In the genomic region with DNA sequence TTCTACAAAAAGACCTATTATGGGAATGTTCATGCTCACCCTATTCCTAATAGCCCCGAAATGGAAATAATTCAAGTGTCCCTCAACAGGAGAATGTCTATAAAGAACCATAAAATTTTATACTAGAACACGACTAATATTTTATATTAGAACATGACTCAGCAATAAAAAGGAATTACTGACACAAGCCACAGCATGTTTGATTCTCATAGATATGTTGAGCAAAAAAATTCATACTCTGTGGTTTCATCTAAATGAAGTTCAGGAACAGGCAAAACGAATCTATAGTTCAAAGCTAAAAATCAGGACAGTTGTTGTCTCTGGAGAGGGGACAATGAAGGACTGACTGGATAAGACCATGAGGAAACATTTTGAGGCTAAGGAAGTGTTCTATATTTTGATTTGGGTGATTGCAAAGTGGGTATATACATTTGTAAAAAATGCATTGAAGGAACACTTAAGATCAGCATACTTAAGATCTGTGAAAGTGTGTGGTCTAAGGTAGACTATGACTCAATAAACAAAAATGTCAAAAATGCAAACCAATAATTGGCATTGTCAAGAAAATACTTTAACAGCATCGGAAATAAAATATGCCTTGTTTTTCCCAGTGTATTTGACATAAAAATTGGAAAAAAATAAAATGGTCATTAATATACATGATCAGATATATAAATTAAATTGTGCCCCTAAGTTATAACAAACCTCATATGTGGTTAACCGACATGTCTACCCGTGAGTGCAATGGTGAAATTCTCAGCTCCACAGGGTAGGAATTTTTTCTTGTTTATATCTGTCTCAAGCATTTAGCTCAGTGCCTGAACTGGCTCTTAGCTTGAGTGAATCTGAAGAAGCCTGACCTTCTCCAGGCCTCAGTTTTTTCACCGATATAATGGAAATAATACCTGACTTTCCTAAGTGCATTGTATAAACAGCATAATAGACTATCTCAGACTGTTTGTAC, we compare ENCODE assay signal across 1 cellular context.
TF ChIP-seq lines count a peak whose summit lies in the region.

No MANE protein-coding gene starts in this region.

TF ChIP-seq in K562, 482 proteins besides CTCF, POLR2A, EP300 and RAD21 (continues in another document):
- TF ChIP-seq MAFG (tag; conservative IDR thresholded peaks at IDR 0.05) = peak; percentile 81
- no peak for TF ChIP-seq ZNF551 (CRISPR knock-in tag; IDR thresholded peaks at IDR 0.05)
- no peak for TF ChIP-seq NCOA6 (IDR thresholded peaks at IDR 0.05)
- no peak for TF ChIP-seq SMARCA5 (IDR thresholded peaks at IDR 0.05)
- TF ChIP-seq, protein P1, sequence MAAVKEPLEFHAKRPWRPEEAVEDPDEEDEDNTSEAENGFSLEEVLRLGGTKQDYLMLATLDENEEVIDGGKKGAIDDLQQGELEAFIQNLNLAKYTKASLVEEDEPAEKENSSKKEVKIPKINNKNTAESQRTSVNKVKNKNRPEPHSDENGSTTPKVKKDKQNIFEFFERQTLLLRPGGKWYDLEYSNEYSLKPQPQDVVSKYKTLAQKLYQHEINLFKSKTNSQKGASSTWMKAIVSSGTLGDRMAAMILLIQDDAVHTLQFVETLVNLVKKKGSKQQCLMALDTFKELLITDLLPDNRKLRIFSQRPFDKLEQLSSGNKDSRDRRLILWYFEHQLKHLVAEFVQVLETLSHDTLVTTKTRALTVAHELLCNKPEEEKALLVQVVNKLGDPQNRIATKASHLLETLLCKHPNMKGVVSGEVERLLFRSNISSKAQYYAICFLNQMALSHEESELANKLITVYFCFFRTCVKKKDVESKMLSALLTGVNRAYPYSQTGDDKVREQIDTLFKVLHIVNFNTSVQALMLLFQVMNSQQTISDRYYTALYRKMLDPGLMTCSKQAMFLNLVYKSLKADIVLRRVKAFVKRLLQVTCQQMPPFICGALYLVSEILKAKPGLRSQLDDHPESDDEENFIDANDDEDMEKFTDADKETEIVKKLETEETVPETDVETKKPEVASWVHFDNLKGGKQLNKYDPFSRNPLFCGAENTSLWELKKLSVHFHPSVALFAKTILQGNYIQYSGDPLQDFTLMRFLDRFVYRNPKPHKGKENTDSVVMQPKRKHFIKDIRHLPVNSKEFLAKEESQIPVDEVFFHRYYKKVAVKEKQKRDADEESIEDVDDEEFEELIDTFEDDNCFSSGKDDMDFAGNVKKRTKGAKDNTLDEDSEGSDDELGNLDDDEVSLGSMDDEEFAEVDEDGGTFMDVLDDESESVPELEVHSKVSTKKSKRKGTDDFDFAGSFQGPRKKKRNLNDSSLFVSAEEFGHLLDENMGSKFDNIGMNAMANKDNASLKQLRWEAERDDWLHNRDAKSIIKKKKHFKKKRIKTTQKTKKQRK (IDR thresholded peaks at IDR 0.05; ENCODE audit: borderline replicate concordance, low read depth, low read length) = no peak
- peak; percentile 81 for TF ChIP-seq MAFF (IDR thresholded peaks at IDR 0.05; ENCODE audit: low read length)
- TF ChIP-seq, protein P2, sequence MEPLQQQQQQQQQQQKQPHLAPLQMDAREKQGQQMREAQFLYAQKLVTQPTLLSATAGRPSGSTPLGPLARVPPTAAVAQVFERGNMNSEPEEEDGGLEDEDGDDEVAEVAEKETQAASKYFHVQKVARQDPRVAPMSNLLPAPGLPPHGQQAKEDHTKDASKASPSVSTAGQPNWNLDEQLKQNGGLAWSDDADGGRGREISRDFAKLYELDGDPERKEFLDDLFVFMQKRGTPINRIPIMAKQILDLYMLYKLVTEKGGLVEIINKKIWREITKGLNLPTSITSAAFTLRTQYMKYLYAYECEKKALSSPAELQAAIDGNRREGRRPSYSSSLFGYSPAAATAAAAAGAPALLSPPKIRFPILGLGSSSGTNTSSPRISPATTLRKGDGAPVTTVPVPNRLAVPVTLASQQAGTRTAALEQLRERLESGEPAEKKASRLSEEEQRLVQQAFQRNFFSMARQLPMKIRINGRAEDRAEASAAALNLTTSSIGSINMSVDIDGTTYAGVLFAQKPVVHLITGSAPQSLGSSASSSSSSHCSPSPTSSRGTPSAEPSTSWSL (CRISPR knock-in tag; IDR thresholded peaks at IDR 0.05; ENCODE audit: borderline replicate concordance) = no peak
- TF ChIP-seq DNMT1 (IDR thresholded peaks at IDR 0.05) = no peak
- no peak for TF ChIP-seq FOSL1 (tag; conservative IDR thresholded peaks at IDR 0.05)
- TF ChIP-seq ZNF444 (CRISPR knock-in tag; IDR thresholded peaks at IDR 0.05) = no peak
- TF ChIP-seq, protein P3, sequence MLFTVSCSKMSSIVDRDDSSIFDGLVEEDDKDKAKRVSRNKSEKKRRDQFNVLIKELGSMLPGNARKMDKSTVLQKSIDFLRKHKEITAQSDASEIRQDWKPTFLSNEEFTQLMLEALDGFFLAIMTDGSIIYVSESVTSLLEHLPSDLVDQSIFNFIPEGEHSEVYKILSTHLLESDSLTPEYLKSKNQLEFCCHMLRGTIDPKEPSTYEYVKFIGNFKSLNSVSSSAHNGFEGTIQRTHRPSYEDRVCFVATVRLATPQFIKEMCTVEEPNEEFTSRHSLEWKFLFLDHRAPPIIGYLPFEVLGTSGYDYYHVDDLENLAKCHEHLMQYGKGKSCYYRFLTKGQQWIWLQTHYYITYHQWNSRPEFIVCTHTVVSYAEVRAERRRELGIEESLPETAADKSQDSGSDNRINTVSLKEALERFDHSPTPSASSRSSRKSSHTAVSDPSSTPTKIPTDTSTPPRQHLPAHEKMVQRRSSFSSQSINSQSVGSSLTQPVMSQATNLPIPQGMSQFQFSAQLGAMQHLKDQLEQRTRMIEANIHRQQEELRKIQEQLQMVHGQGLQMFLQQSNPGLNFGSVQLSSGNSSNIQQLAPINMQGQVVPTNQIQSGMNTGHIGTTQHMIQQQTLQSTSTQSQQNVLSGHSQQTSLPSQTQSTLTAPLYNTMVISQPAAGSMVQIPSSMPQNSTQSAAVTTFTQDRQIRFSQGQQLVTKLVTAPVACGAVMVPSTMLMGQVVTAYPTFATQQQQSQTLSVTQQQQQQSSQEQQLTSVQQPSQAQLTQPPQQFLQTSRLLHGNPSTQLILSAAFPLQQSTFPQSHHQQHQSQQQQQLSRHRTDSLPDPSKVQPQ (CRISPR knock-in tag; IDR thresholded peaks at IDR 0.05; ENCODE audit: borderline replicate concordance) = no peak
- peak; percentile 69 for TF ChIP-seq MAFK (IDR thresholded peaks at IDR 0.05; ENCODE audit: low read length)
- no peak for TF ChIP-seq SRF (CRISPR knock-in tag; IDR thresholded peaks at IDR 0.05)
- TF ChIP-seq ZKSCAN1 (IDR thresholded peaks at IDR 0.05; ENCODE audit: low read depth, low read length) = no peak
- no peak for TF ChIP-seq MYBL2 (IDR thresholded peaks at IDR 0.05; ENCODE audit: low read depth)
- TF ChIP-seq MYBL2 (CRISPR knock-in tag; IDR thresholded peaks at IDR 0.05; ENCODE audit: borderline replicate concordance) = no peak
- TF ChIP-seq ASH1L (IDR thresholded peaks at IDR 0.05; ENCODE audit: borderline replicate concordance, low read depth, partially characterized antibody) = no peak
- TF ChIP-seq, protein P4, sequence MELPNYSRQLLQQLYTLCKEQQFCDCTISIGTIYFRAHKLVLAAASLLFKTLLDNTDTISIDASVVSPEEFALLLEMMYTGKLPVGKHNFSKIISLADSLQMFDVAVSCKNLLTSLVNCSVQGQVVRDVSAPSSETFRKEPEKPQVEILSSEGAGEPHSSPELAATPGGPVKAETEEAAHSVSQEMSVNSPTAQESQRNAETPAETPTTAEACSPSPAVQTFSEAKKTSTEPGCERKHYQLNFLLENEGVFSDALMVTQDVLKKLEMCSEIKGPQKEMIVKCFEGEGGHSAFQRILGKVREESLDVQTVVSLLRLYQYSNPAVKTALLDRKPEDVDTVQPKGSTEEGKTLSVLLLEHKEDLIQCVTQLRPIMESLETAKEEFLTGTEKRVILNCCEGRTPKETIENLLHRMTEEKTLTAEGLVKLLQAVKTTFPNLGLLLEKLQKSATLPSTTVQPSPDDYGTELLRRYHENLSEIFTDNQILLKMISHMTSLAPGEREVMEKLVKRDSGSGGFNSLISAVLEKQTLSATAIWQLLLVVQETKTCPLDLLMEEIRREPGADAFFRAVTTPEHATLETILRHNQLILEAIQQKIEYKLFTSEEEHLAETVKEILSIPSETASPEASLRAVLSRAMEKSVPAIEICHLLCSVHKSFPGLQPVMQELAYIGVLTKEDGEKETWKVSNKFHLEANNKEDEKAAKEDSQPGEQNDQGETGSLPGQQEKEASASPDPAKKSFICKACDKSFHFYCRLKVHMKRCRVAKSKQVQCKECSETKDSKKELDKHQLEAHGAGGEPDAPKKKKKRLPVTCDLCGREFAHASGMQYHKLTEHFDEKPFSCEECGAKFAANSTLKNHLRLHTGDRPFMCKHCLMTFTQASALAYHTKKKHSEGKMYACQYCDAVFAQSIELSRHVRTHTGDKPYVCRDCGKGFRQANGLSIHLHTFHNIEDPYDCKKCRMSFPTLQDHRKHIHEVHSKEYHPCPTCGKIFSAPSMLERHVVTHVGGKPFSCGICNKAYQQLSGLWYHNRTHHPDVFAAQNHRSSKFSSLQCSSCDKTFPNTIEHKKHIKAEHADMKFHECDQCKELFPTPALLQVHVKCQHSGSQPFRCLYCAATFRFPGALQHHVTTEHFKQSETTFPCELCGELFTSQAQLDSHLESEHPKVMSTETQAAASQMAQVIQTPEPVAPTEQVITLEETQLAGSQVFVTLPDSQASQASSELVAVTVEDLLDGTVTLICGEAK (IDR thresholded peaks at IDR 0.05) = no peak
- TF ChIP-seq, protein P4 (CRISPR knock-in tag; IDR thresholded peaks at IDR 0.05) = no peak
- no peak for TF ChIP-seq ZNF561 (CRISPR knock-in tag; conservative IDR thresholded peaks at IDR 0.05)
- TF ChIP-seq ZNF507 (tag; conservative IDR thresholded peaks at IDR 0.05) = no peak
- no peak for TF ChIP-seq NCOA1 (IDR thresholded peaks at IDR 0.05; ENCODE audit: low read depth)
- TF ChIP-seq BMI1 (IDR thresholded peaks at IDR 0.05; ENCODE audit: low read length) = no peak
- no peak for TF ChIP-seq ZNF766 (CRISPR knock-in tag; conservative IDR thresholded peaks at IDR 0.05)
- TF ChIP-seq NFE2 (IDR thresholded peaks at IDR 0.05; ENCODE audit: low read depth) = peak; percentile 17; the same call in 1 of the 2 replicates
- TF ChIP-seq SMAD3 (CRISPR knock-in tag; conservative IDR thresholded peaks at IDR 0.05) = no peak
- no peak for TF ChIP-seq ILF3 (IDR thresholded peaks at IDR 0.05; ENCODE audit: borderline replicate concordance)
- TF ChIP-seq, protein P5, sequence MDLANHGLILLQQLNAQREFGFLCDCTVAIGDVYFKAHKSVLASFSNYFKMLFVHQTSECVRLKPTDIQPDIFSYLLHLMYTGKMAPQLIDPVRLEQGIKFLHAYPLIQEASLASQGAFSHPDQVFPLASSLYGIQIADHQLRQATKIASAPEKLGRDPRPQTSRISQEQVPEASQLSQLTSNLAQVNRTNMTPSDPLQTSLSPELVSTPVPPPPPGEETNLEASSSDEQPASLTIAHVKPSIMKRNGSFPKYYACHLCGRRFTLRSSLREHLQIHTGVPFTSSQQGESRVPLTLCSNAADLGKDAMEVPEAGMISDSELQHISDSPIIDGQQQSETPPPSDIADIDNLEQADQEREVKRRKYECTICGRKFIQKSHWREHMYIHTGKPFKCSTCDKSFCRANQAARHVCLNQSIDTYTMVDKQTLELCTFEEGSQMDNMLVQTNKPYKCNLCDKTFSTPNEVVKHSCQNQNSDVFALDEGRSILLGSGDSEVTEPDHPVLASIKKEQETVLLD (IDR thresholded peaks at IDR 0.05) = no peak
- TF ChIP-seq IRF2 (CRISPR knock-in tag; IDR thresholded peaks at IDR 0.05) = no peak
- no peak for TF ChIP-seq ELF1 (tag; IDR thresholded peaks at IDR 0.05)
- TF ChIP-seq, protein P6, sequence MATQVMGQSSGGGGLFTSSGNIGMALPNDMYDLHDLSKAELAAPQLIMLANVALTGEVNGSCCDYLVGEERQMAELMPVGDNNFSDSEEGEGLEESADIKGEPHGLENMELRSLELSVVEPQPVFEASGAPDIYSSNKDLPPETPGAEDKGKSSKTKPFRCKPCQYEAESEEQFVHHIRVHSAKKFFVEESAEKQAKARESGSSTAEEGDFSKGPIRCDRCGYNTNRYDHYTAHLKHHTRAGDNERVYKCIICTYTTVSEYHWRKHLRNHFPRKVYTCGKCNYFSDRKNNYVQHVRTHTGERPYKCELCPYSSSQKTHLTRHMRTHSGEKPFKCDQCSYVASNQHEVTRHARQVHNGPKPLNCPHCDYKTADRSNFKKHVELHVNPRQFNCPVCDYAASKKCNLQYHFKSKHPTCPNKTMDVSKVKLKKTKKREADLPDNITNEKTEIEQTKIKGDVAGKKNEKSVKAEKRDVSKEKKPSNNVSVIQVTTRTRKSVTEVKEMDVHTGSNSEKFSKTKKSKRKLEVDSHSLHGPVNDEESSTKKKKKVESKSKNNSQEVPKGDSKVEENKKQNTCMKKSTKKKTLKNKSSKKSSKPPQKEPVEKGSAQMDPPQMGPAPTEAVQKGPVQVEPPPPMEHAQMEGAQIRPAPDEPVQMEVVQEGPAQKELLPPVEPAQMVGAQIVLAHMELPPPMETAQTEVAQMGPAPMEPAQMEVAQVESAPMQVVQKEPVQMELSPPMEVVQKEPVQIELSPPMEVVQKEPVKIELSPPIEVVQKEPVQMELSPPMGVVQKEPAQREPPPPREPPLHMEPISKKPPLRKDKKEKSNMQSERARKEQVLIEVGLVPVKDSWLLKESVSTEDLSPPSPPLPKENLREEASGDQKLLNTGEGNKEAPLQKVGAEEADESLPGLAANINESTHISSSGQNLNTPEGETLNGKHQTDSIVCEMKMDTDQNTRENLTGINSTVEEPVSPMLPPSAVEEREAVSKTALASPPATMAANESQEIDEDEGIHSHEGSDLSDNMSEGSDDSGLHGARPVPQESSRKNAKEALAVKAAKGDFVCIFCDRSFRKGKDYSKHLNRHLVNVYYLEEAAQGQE (CRISPR knock-in tag; IDR thresholded peaks at IDR 0.05; ENCODE audit: low read depth) = no peak
- peak; percentile 73; the same call in 1 of the 2 replicates for TF ChIP-seq NFE2L1 (tag; IDR thresholded peaks at IDR 0.05; ENCODE audit: borderline replicate concordance, low read depth)
- no peak for TF ChIP-seq BRD4 (IDR thresholded peaks at IDR 0.05)
